16 cellular contexts compared by ENCODE assay signal in genomic region chr10:60040003-60040662, GRCh38.
DNase-seq lines count a peak whose midpoint lies in the region; ATAC-seq and TF ChIP-seq lines count a peak whose summit lies in the region.
"Had no signal": no experiment of that assay in that cellular context is flagged by ENCODE, and none has a peak within 500 bp of the region (broad histone marks: within the 10 kb centered on the region; RNA-seq: fewer than 3 reads in every experiment).

No MANE protein-coding gene starts in this region.

- 100% methylated on average over 2 of the region's 3 CpGs for WGBS in mesenchymal stem cell

- H3K14ac ChIP-seq in mesenchymal stem cell (ENCODE audit: low read length in 2 of 2) = no peak overlapping the region

- H2AK5ac ChIP-seq in mesenchymal stem cell (ENCODE audit: low read length, severe bottlenecking) = no peak overlapping the region

- H3K36me3 ChIP-seq in RWPE2 (ENCODE audit: low read depth) = no peaks in the 10 kb centered on the region
- no peaks in the 10 kb centered on the region for H3K36me3 ChIP-seq in mesenchymal stem cell (ENCODE audit: control insufficient read depth in 1 of 2, insufficient read depth in 2 of 2, low read depth in 1 of 2, low read length in 2 of 2)
- no peaks in the 10 kb centered on the region for H3K36me3 ChIP-seq in tibial artery

- no peak overlapping the region for H2BK15ac ChIP-seq in mesenchymal stem cell (ENCODE audit: low read depth, poor library complexity, severe bottlenecking)

- TF ChIP-seq CTCF in RWPE2 (IDR thresholded peaks at IDR 0.05; ENCODE audit: poor library complexity, severe bottlenecking) (no peak), epithelial cell of esophagus (IDR thresholded peaks at IDR 0.05; ENCODE audit: insufficient read depth, low read depth, low read length, missing control alignments) (no peak), tibial artery (IDR thresholded peaks at IDR 0.05) (no peak)

- no peaks in the 10 kb centered on the region for H3K9me3 ChIP-seq in RWPE2 (ENCODE audit: severe bottlenecking)
- no peaks in the 10 kb centered on the region for H3K9me3 ChIP-seq in mesenchymal stem cell (ENCODE audit: control insufficient read depth, low read length)
- no peaks in the 10 kb centered on the region for H3K9me3 ChIP-seq in tibial artery

- no peak overlapping the region for H2AFZ ChIP-seq in mesenchymal stem cell (ENCODE audit: low read depth, low read length)

- H3K9ac ChIP-seq in mesenchymal stem cell (ENCODE audit: low read length) = peak overlapping the region; percentile 49

- no peak overlapping the region for H3K23ac ChIP-seq in mesenchymal stem cell (ENCODE audit: low read length in 2 of 2)

- ATAC-seq in RWPE2 (ENCODE audit: low read depth) (peak; percentile 59; the same call in 2 of the 3 replicates), HG02870 (IDR thresholded peaks at IDR 0.05; ENCODE audit: unreplicated experiment) (no peak), HG03108 (IDR thresholded peaks at IDR 0.05; ENCODE audit: unreplicated experiment) (no peak), GM19035 (IDR thresholded peaks at IDR 0.05; ENCODE audit: unreplicated experiment) (no peak)
- ATAC-seq: GM12878 had no signal

- intact Hi-C loops in tibial artery (cut with DNase I; ENCODE audit: low total_unique reads) = no loop called here

- H2BK120ac ChIP-seq in mesenchymal stem cell (ENCODE audit: low read depth, low read length) = no peak overlapping the region

- no peak overlapping the region for H3K4me2 ChIP-seq in mesenchymal stem cell (ENCODE audit: low read length, poor library complexity, severe bottlenecking)

- no peak overlapping the region for H4K8ac ChIP-seq in mesenchymal stem cell (ENCODE audit: low read length)

- H2BK12ac ChIP-seq in mesenchymal stem cell (ENCODE audit: low read length in 2 of 2) = no peak overlapping the region

- H2BK5ac ChIP-seq in mesenchymal stem cell (ENCODE audit: low read depth, low read length, poor library complexity, severe bottlenecking) = no peak overlapping the region

- H3K18ac ChIP-seq in mesenchymal stem cell (ENCODE audit: low read depth in 1 of 2, low read length in 2 of 2) = no peak overlapping the region

- DNase-seq in RWPE2 (ENCODE audit: low spot score) = no peak
- DNase-seq in epithelial cell of esophagus (ENCODE audit: low read depth) = peak; percentile 27
- DNase-seq in mesenchymal stem cell = no peak
- DNase-seq in tibial artery = no peak
- no peak for DNase-seq in SW 1271 (lab: John Stamatoyannopoulos, UW)
- DNase-seq: DMS 273 treated with DMSO at 0.1 percent for 48 hours; GDM1; Kasumi-1; NCI-H187 treated with DMSO at 0.1 percent for 48 hours; NK-92 treated with Interleukin-12 subunit alpha and Interleukin-12 subunit beta, amount 100 ng/mL, for 24 hours; RPMI8226 had no signal

- H3K4ac ChIP-seq in mesenchymal stem cell (ENCODE audit: low read depth in 1 of 2, low read length in 2 of 2) = no peak overlapping the region

- H3K79me1 ChIP-seq in mesenchymal stem cell (replicated peaks; ENCODE audit: low read length, poor library complexity, severe bottlenecking) = no peaks in the 10 kb centered on the region

- no peak overlapping the region for H4K91ac ChIP-seq in mesenchymal stem cell (ENCODE audit: low read length)

- no peak overlapping the region for H3K4me3 ChIP-seq in RWPE2 (ENCODE audit: severe bottlenecking)
- H3K4me3 ChIP-seq in epithelial cell of esophagus (ENCODE audit: low read length) = no peak overlapping the region
- H3K4me3 ChIP-seq in mesenchymal stem cell (ENCODE audit: insufficient read depth in 1 of 2, low read depth in 1 of 2, low read length in 2 of 2) = peak overlapping the region in 1 of 2 experiments; percentile 23
- H3K4me3 ChIP-seq in tibial artery = peak overlapping the region in 1 of 2 donors; percentile 5
- H3K4me3 ChIP-seq: GM12878 had no signal

- no peak overlapping the region for H3K27ac ChIP-seq in RWPE2 (ENCODE audit: poor library complexity, severe bottlenecking)
- H3K27ac ChIP-seq in mesenchymal stem cell (ENCODE audit: low read length, poor library complexity, severe bottlenecking) = no peak overlapping the region
- peak overlapping the region; percentile 60 to 66 for H3K27ac ChIP-seq in tibial artery
- H3K27ac ChIP-seq: HL-60 had no signal

- H3K4me1 ChIP-seq in RWPE2 (ENCODE audit: insufficient read depth, poor library complexity, severe bottlenecking) (peaks cover 8% of the 10 kb centered on the region), mesenchymal stem cell (ENCODE audit: control insufficient read depth, insufficient read depth, low read depth, low read length) (no peaks in the 10 kb centered on the region), tibial artery (peaks cover 0 to 57% (median 25%) of the 10 kb centered on the region in 4 donors)

- H3K27me3 ChIP-seq in RWPE2 (ENCODE audit: insufficient read depth, poor library complexity, severe bottlenecking) = no peaks in the 10 kb centered on the region
- no peaks in the 10 kb centered on the region for H3K27me3 ChIP-seq in mesenchymal stem cell (ENCODE audit: control insufficient read depth in 1 of 2, insufficient read depth in 1 of 2, low read length in 2 of 2)
- H3K27me3 ChIP-seq in tibial artery = no peaks in the 10 kb centered on the region

Comparison
In these comparisons a context has a peak if more than half of its experiments do, and no peak if none do; other contexts are left out.
1. H3K27ac ChIP-seq: peak in tibial artery (2 of 2); none in RWPE2 (single experiment) and mesenchymal stem cell (single experiment).